In the genomic region with DNA sequence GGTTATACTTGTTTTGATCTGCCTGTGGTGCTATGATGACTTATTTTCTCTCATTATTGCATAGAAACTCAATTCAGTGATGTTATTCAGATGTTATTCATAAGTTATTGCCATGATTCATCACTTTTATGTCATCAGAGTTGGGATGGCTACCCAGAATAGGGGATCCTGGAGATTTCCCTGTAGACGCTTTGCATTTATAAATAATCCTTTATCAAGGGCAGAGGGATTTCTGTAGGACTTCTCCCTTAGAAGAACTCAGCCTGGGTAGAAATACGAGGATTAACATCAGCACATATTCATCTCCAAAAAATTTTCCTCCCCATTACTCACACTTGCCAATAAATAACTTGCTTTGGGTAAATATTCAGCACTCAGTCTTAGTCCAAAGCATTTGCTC, we compare ENCODE assay signal across 16 cellular contexts. TPM values are rescaled to one million over a fixed set of nuclear protein-coding genes. Genes with fewer than 3 reads are reported as not detected.
DNase-seq lines count a peak whose midpoint lies in the region; ATAC-seq, FAIRE-seq and TF ChIP-seq lines count a peak whose summit lies in the region.
"Had no signal": no experiment of that assay in that cellular context is flagged by ENCODE, and none has a peak within 500 bp of the region (broad histone marks: within the 10 kb centered on the region; RNA-seq: fewer than 3 reads in every experiment).

No MANE protein-coding gene starts in this region.

- POLR2A ChIA-PET in Panc1 (lab: Charles Lee): interaction anchor here (0.6 to 0.7 kb wide), 3 partner anchors 40 to 405 kb away, joined by 10 to 13 read pairs (median 10); no protein-coding TSS in a partner anchor
- POLR2A ChIA-PET in endothelial cell of umbilical vein (lab: Charles Lee): no interaction called here
- POLR2A ChIA-PET in naive thymus-derived CD8-positive, alpha-beta T cell (lab: Charles Lee): no interaction called here

- no peak for ATAC-seq in Panc1
- ATAC-seq in omental fat pad (ENCODE audit: low FRiP score): peak; percentile 2
- ATAC-seq in GM18519 (IDR thresholded peaks at IDR 0.05; ENCODE audit: low FRiP score, unreplicated experiment): no peak
- ATAC-seq in GM18498 (IDR thresholded peaks at IDR 0.05; ENCODE audit: unreplicated experiment): no peak
- no peak for ATAC-seq in naive thymus-derived CD8-positive, alpha-beta T cell

- H3K9me3 ChIP-seq in Panc1 (ENCODE audit: control insufficient read depth, insufficient read depth, low read depth, low read length): no peaks in the 10 kb centered on the region
- no peaks in the 10 kb centered on the region for H3K9me3 ChIP-seq in endothelial cell of umbilical vein (replicated peaks; ENCODE audit: control insufficient read depth, insufficient read depth, low read length)
- H3K9me3 ChIP-seq: neutrophil had no signal

- H2AFZ ChIP-seq in endothelial cell of umbilical vein (ENCODE audit: low read depth, low read length): no peak overlapping the region

- FAIRE-seq in endothelial cell of umbilical vein (lab: Jason Lieb, UNC): no peak

- peak overlapping the region; percentile 96 for H3K27ac ChIP-seq in Panc1 (ENCODE audit: low read length)
- H3K27ac ChIP-seq in endothelial cell of umbilical vein (ENCODE audit: insufficient read depth, low read depth, low read length): no peak overlapping the region
- H3K27ac ChIP-seq: cardiac muscle cell, neutrophil had no signal

- intact Hi-C loops in Panc1 (cut with micrococcal nuclease; ENCODE audit: unreplicated experiment) (no loop called here), endothelial cell of umbilical vein (cut with micrococcal nuclease) (loop anchor here (5.0 kb wide), 1 partner anchor 169 kb away; no protein-coding TSS in a partner anchor)

- TF ChIP-seq CTCF in AG10803 (conservative IDR thresholded peaks at IDR 0.05; ENCODE audit: low read length): no peak
- TF ChIP-seq CTCF in Panc1 (IDR thresholded peaks at IDR 0.05): no peak
- TF ChIP-seq CTCF in endothelial cell of umbilical vein (IDR thresholded peaks at IDR 0.05; ENCODE audit: extremely low read depth in 1 of 2, insufficient read depth in 1 of 2, low read depth in 1 of 2, low read length in 2 of 2): no peak
- TF ChIP-seq CTCF in omental fat pad (IDR thresholded peaks at IDR 0.05): no peak

- no peak for TF ChIP-seq POLR2A in endothelial cell of umbilical vein (IDR thresholded peaks at IDR 0.05; ENCODE audit: low read depth, low read length)

- H3K4me3 Mint-ChIP-seq in naive thymus-derived CD8-positive, alpha-beta T cell: no peak overlapping the region

- peaks cover 44% of the 10 kb centered on the region for H3K4me1 ChIP-seq in Panc1 (ENCODE audit: control insufficient read depth, insufficient read depth, low read length)
- H3K4me1 ChIP-seq in endothelial cell of umbilical vein (ENCODE audit: control insufficient read depth, extremely low read depth, insufficient read depth, low read length): peaks cover 32% of the 10 kb centered on the region

- H3K36me3 Mint-ChIP-seq in naive thymus-derived CD8-positive, alpha-beta T cell: no peaks in the 10 kb centered on the region

- H3K27me3 Mint-ChIP-seq in naive thymus-derived CD8-positive, alpha-beta T cell: peaks cover 10 to 27% (median 19%) of the 10 kb centered on the region in 5 donors

- peaks cover 0 to 6% (median 4%) of the 10 kb centered on the region in 4 donors for H3K4me1 Mint-ChIP-seq in naive thymus-derived CD8-positive, alpha-beta T cell

- dilution Hi-C loops in endothelial cell of umbilical vein (cut with MboI; ENCODE audit: extremely low pct_ligation_motif_present, low sequenced_read_pairs): no loop called here

- H3K4me3 ChIP-seq in AG10803 (ENCODE audit: low read length): no peak overlapping the region
- peak overlapping the region; percentile 61 to 86 for H3K4me3 ChIP-seq in Panc1 (ENCODE audit: low read depth in 2 of 2, low read length in 2 of 2)
- no peak overlapping the region for H3K4me3 ChIP-seq in endothelial cell of umbilical vein (replicated peaks in 1 of 3; ENCODE audit: insufficient read depth in 1 of 3, low read depth in 1 of 3, low read length in 3 of 3)
- H3K4me3 ChIP-seq: cardiac muscle cell had no signal

- in situ Hi-C loops in Panc1 (cut with HindIII; ENCODE audit: low pct_unique_long_range_greater_than_20kb, low sequenced_read_pairs): no loop called here

- no peak overlapping the region for H3K4me2 ChIP-seq in endothelial cell of umbilical vein (ENCODE audit: insufficient read depth, low read length)

- H3K36me3 ChIP-seq in Panc1 (ENCODE audit: control insufficient read depth, insufficient read depth, low read length) (peaks cover 9% of the 10 kb centered on the region), endothelial cell of umbilical vein (ENCODE audit: control insufficient read depth in 2 of 2, extremely low read depth in 1 of 2, insufficient read depth in 2 of 2, low read length in 2 of 2) (no peaks in the 10 kb centered on the region)
- H3K36me3 ChIP-seq: cardiac muscle cell, neutrophil had no signal

- H3K9me1 ChIP-seq in endothelial cell of umbilical vein (replicated peaks; ENCODE audit: control insufficient read depth, extremely low read depth, insufficient read depth, low read length): no peaks in the 10 kb centered on the region

- CTCF ChIA-PET in Panc1 (lab: Charles Lee): interaction anchor here (0.7 kb wide), 2 partner anchors 59 to 327 kb away, joined by 5 to 12 read pairs; no protein-coding TSS in a partner anchor
- CTCF ChIA-PET in endothelial cell of umbilical vein (lab: Charles Lee): interaction anchor here (1.1 to 6.6 kb wide), 4 partner anchors 19 to 65 kb away, joined by 3 to 51 read pairs (median 4); no protein-coding TSS in a partner anchor

- H3K27me3 ChIP-seq in Panc1 (ENCODE audit: control insufficient read depth, insufficient read depth, low read length): no peaks in the 10 kb centered on the region
- H3K27me3 ChIP-seq in endothelial cell of umbilical vein (ENCODE audit: control insufficient read depth in 2 of 2, insufficient read depth in 2 of 2, low read length in 2 of 2): no peaks in the 10 kb centered on the region

- no peaks in the 10 kb centered on the region for H3K9me3 Mint-ChIP-seq in naive thymus-derived CD8-positive, alpha-beta T cell

- BruUV-seq in Panc1 (replicated peaks; lab: Mats Ljungman, UMichigan) (TSS peak; percentile 3), endothelial cell of umbilical vein (replicated peaks; lab: Mats Ljungman, UMichigan) (no TSS peak)

- DNase-seq in AG10803 (ENCODE audit: low read depth) (peak; percentile 58), Panc1 (ENCODE audit: low read depth, low spot score) (no peak), endothelial cell of umbilical vein (ENCODE audit: low read depth, low spot score) (no peak), omental fat pad (ENCODE audit: low spot score) (no peak)
- DNase-seq in naive thymus-derived CD8-positive, alpha-beta T cell: no peak
- no peak for DNase-seq in activated effector memory CD4-positive, alpha-beta T cell treated with anti-CD3 and anti-CD28 coated beads, Interleukin-2, amount 50 U/mL, for 16 hours
- DNase-seq: activated CD8-positive, alpha-beta memory T cell treated with anti-CD3 and anti-CD28 coated beads for 24 hours; activated gamma-delta T cell treated with Interleukin-2 at 50 U/mL for 16 hours; DMS153; KG1 had no signal

- peaks cover 16% of the 10 kb centered on the region for H3K79me2 ChIP-seq in endothelial cell of umbilical vein (ENCODE audit: control insufficient read depth, insufficient read depth, low read length)

- H3K9ac ChIP-seq in endothelial cell of umbilical vein (replicated peaks; ENCODE audit: extremely low read depth, insufficient read depth, low read length): no peak overlapping the region

- no peak overlapping the region for H3K27ac Mint-ChIP-seq in naive thymus-derived CD8-positive, alpha-beta T cell

- H4K20me1 ChIP-seq in endothelial cell of umbilical vein (replicated peaks; ENCODE audit: control insufficient read depth, extremely low read depth, insufficient read depth, low read length): no peaks in the 10 kb centered on the region

TF ChIP-seq in endothelial cell of umbilical vein, 7 proteins besides CTCF, POLR2A, EP300 and RAD21:
- TF ChIP-seq GATA2 (IDR thresholded peaks at IDR 0.05; ENCODE audit: insufficient read depth, insufficient read length, low read depth, low read length): no peak
- no peak for TF ChIP-seq POLR2AphosphoS5 (IDR thresholded peaks at IDR 0.05; ENCODE audit: insufficient read depth, low read depth, low read length)
- TF ChIP-seq EZH2 (IDR thresholded peaks at IDR 0.05; ENCODE audit: borderline replicate concordance, low read depth, low read length, severe bottlenecking): no peak
- TF ChIP-seq FOS (IDR thresholded peaks at IDR 0.05; ENCODE audit: borderline replicate concordance, insufficient read depth, low read length): peak; percentile 13

RNA-seq across cellular contexts. Expression of gene GPRC5A, which starts 4.9 kb away (rescaled TPM):
- total RNA-seq in Panc1 (2021; ENCODE audit: unreplicated experiment) (648 TPM), endothelial cell of umbilical vein (17.6 and 22.7 TPM in 2 replicates), omental fat pad (100 to 1,000 TPM in 2 of 4 donors, 10 to 100 TPM in 2; 11.3 to 284 (median 88.4) TPM)
- polyA plus RNA-seq in Panc1 (2012; ENCODE audit: insufficient read length): 548 TPM
- 82.9 and 86.4 TPM in 2 replicates for polyA plus RNA-seq in endothelial cell of umbilical vein
- 51.2 and 52.4 TPM in 2 replicates for polyA plus RNA-seq in endothelial cell of umbilical vein (2011; cell fraction: cytosol; rRNA removed)
- 49.8 and 59.1 TPM in 2 replicates for polyA plus RNA-seq in endothelial cell of umbilical vein (2011; cell fraction: nucleus; rRNA removed)
- polyA plus RNA-seq in endothelial cell of umbilical vein (2012): 59.9 and 61.4 TPM in 2 replicates
- 231 and 240 TPM in 2 replicates for polyA minus RNA-seq in endothelial cell of umbilical vein
- polyA minus RNA-seq in endothelial cell of umbilical vein (2011; cell fraction: cytosol; rRNA and poly(A)+ RNA removed): 189 TPM
- polyA minus RNA-seq in endothelial cell of umbilical vein (2011; cell fraction: nucleus; rRNA and poly(A)+ RNA removed): 53.6 and 78.0 TPM in 2 replicates
- not detected for total RNA-seq in naive thymus-derived CD8-positive, alpha-beta T cell
- not detected for polyA plus RNA-seq in naive thymus-derived CD8-positive, alpha-beta T cell

RNA-seq across cellular contexts. Expression of gene GPRC5D, which starts 55.7 kb away (rescaled TPM):
- total RNA-seq in Panc1 (2021; ENCODE audit: unreplicated experiment) (not detected), endothelial cell of umbilical vein (not detected in 2 replicates), omental fat pad (not detected)
- polyA plus RNA-seq in Panc1 (2012; ENCODE audit: insufficient read length): 0.50 TPM
- not detected in 2 replicates for polyA plus RNA-seq in endothelial cell of umbilical vein
- polyA plus RNA-seq in endothelial cell of umbilical vein (2011; cell fraction: cytosol; rRNA removed): not detected in 2 replicates
- 0.41 TPM in 1 of 2 replicates, not detected in the other for polyA plus RNA-seq in endothelial cell of umbilical vein (2011; cell fraction: nucleus; rRNA removed)
- 0.56 and 0.74 TPM in 2 replicates for polyA plus RNA-seq in endothelial cell of umbilical vein (2012)
- not detected in 2 replicates for polyA minus RNA-seq in endothelial cell of umbilical vein
- not detected for polyA minus RNA-seq in endothelial cell of umbilical vein (2011; cell fraction: cytosol; rRNA and poly(A)+ RNA removed)
- polyA minus RNA-seq in endothelial cell of umbilical vein (2011; cell fraction: nucleus; rRNA and poly(A)+ RNA removed): not detected in 2 replicates
- total RNA-seq in naive thymus-derived CD8-positive, alpha-beta T cell: not detected
- polyA plus RNA-seq in naive thymus-derived CD8-positive, alpha-beta T cell: under 1 TPM in 1 of 3 donors, not detected in 2; 0.43 TPM
- total RNA-seq: cardiac muscle cell, lung microvascular endothelial cell, temporal lobe had no signal

Comparison
In these comparisons a context has a peak if more than half of its experiments do, and no peak if none do; other contexts are left out.
1. H3K4me3 ChIP-seq: peak in Panc1 (2 of 2); none in AG10803 (single experiment) and endothelial cell of umbilical vein (0 of 3).
2. RNA of gene GPRC5A, which starts 4.9 kb away (total RNA-seq): 648 TPM in Panc1 (single experiment), 11.3 to 284 TPM in omental fat pad and 17.6 to 22.7 TPM in endothelial cell of umbilical vein; not detected in naive thymus-derived CD8-positive, alpha-beta T cell; every median in the first group is over 10 times any median in the second.